Comparison of ENCODE assay signal across 18 cellular contexts in genomic region chr2:86592547-86593230, GRCh38. TPM values are rescaled to one million over a fixed set of nuclear protein-coding genes. Genes with fewer than 3 reads are reported as not detected.
A peak's percentile ranks its signal among the peaks of the same experiment; 100 is the strongest.
DNase-seq lines count a peak whose midpoint lies in the region; ATAC-seq and TF ChIP-seq lines count a peak whose summit lies in the region.
"Had no signal": no experiment of that assay in that cellular context is flagged by ENCODE, and none has a peak within 500 bp of the region (broad histone marks: within the 10 kb centered on the region; RNA-seq: fewer than 3 reads in every experiment).

No MANE protein-coding gene starts in this region.

- H4K20me1 ChIP-seq in mammary epithelial cell (ENCODE audit: insufficient read depth, low read length), result no peaks in the 10 kb centered on the region

- ATAC-seq in HG03442 (IDR thresholded peaks at IDR 0.05; ENCODE audit: unreplicated experiment), result no peak
- ATAC-seq: activated T-helper 17 cell treated with anti-CD3 and anti-CD28 coated beads, Interleukin-2, amount 50 U/mL, for 72 hours; left colon; stimulated activated naive CD8-positive, alpha-beta T cell treated with anti-CD3 and anti-CD28 coated beads, Interleukin-15, Interleukin-2, amounts not matched to agents 100 U/mL and 50 U/mL, for 24 hours had no signal

- CTCF ChIA-PET in mammary epithelial cell (lab: Charles Lee; ENCODE audit: low non-redundant PET), result no interaction called here

- DNase-seq in LHCN-M2 (ENCODE audit: low read depth) (peak; percentile 11), mammary epithelial cell (peak; percentile 6), left ventricle myocardium inferior (no peak), iPS-NIHi11 (ENCODE audit: low spot score) (no peak), DMS53 (lab: John Stamatoyannopoulos, UW) (no peak)
- DNase-seq: activated CD4-positive, CD25-positive, alpha-beta regulatory T cell treated with anti-CD3 and anti-CD28 coated beads, Interleukin-2, amount 50 U/mL, for 72 hours; activated naive CD8-positive, alpha-beta T cell treated with anti-CD3 and anti-CD28 coated beads, Interleukin-2, amount 10 ng/mL, durations not matched to agents 7 days and 5 days; EL; H9; KBM-7; NCI-H1092; NCI-H69; PC-9; stimulated activated naive CD8-positive, alpha-beta T cell treated with anti-CD3 and anti-CD28 coated beads, Interleukin-15, Interleukin-2, amounts not matched to agents 100 U/mL and 50 U/mL, for 24 hours had no signal

- 46% methylated on average over 3 of the region's 3 CpGs for WGBS in mammary epithelial cell (ENCODE audit: low coverage, missing lambda C conversion rate)

- H3K27me3 ChIP-seq in mammary epithelial cell (ENCODE audit: insufficient read depth, low read length) (no peaks in the 10 kb centered on the region), left ventricle myocardium inferior (ENCODE audit: low read depth) (no peaks in the 10 kb centered on the region), stomach smooth muscle (ENCODE audit: control insufficient read depth in 1 of 2, insufficient read depth in 2 of 2, low read length in 2 of 2) (no peaks in the 10 kb centered on the region)

- H3K27ac ChIP-seq in mammary epithelial cell (ENCODE audit: insufficient read depth, low read depth, low read length) (no peak overlapping the region), left ventricle myocardium inferior (replicated peaks) (peak overlapping the region; percentile 53), stomach smooth muscle (ENCODE audit: low read length) (peak overlapping the region; percentile 50)
- H3K27ac ChIP-seq: PC-9 had no signal

- intact Hi-C loops in mammary epithelial cell (cut with micrococcal nuclease), result no loop called here
- intact Hi-C loops in left ventricle myocardium inferior (cut with micrococcal nuclease), result no loop called here

- H3K4me2 ChIP-seq in mammary epithelial cell (ENCODE audit: insufficient read depth, low read depth, low read length), result no peak overlapping the region
- H3K4me2 ChIP-seq: PC-9 had no signal

- H3K4me1 ChIP-seq in mammary epithelial cell (ENCODE audit: insufficient read depth, low read length) (no peaks in the 10 kb centered on the region), left ventricle myocardium inferior (peaks cover 48% of the 10 kb centered on the region), stomach smooth muscle (ENCODE audit: control insufficient read depth, insufficient read depth, low read length) (no peaks in the 10 kb centered on the region)

- H3K4me3 ChIP-seq in mammary epithelial cell (replicated peaks in 1 of 3; ENCODE audit: insufficient read depth in 1 of 3, low read depth in 2 of 3, low read length in 3 of 3) (no peak overlapping the region), left ventricle myocardium inferior (no peak overlapping the region), stomach smooth muscle (ENCODE audit: low read length in 2 of 2) (no peak overlapping the region)
- H3K4me3 ChIP-seq: PC-9 had no signal

- in situ Hi-C loops in mammary epithelial cell (cut with MboI; ENCODE audit: low sequenced_read_pairs in 2 of 2), result no loop called here

- no peak overlapping the region for H3K9ac ChIP-seq in mammary epithelial cell (ENCODE audit: insufficient read depth, low read length)
- no peak overlapping the region for H3K9ac ChIP-seq in stomach smooth muscle (ENCODE audit: low read length in 2 of 2)

- BruUV-seq in mammary epithelial cell (replicated peaks; lab: Mats Ljungman, UMichigan), result no TSS peak

- H3K79me2 ChIP-seq in mammary epithelial cell (ENCODE audit: insufficient read depth, low read length), result no peaks in the 10 kb centered on the region

- dilution Hi-C loops in mammary epithelial cell (cut with HindIII; ENCODE audit: low sequenced_read_pairs), result no loop called here

- H2AFZ ChIP-seq in mammary epithelial cell (ENCODE audit: low read depth, low read length), result no peak overlapping the region
- H2AFZ ChIP-seq: PC-9 had no signal

- H3K9me3 ChIP-seq in mammary epithelial cell (replicated peaks; ENCODE audit: insufficient read depth, low read length) (no peaks in the 10 kb centered on the region), left ventricle myocardium inferior (replicated peaks) (no peaks in the 10 kb centered on the region), stomach smooth muscle (ENCODE audit: control insufficient read depth in 2 of 2, low read length in 2 of 2) (no peaks in the 10 kb centered on the region)

- TF ChIP-seq CTCF in mammary epithelial cell (conservative IDR thresholded peaks at IDR 0.05 in 1 of 2, IDR thresholded peaks at IDR 0.05 in 1 of 2; ENCODE audit: extremely low read depth in 1 of 2, insufficient read depth in 1 of 2, low read depth in 1 of 2, low read length in 2 of 2) (no peak), left ventricle myocardium inferior (IDR thresholded peaks at IDR 0.05; ENCODE audit: borderline replicate concordance) (no peak)

- H3K36me3 ChIP-seq in mammary epithelial cell (ENCODE audit: insufficient read depth, low read length), result no peaks in the 10 kb centered on the region
- no peaks in the 10 kb centered on the region for H3K36me3 ChIP-seq in left ventricle myocardium inferior
- no peaks in the 10 kb centered on the region for H3K36me3 ChIP-seq in stomach smooth muscle (ENCODE audit: control insufficient read depth in 2 of 2, insufficient read depth in 2 of 2, low read length in 2 of 2)

RNA-seq across cellular contexts. Expression of gene CHMP3, which starts 29.4 kb away (rescaled TPM):
- total RNA-seq in LHCN-M2 (2014; rRNA removed) (87.0 and 92.5 TPM in 2 replicates), mammary epithelial cell (100 to 1,000 TPM in 1 of 2 donors, 10 to 100 TPM in 1; 73.0 to 143 TPM), left ventricle myocardium inferior (149 TPM)
- 98.1 TPM for polyA plus RNA-seq in LHCN-M2 (2012)
- polyA plus RNA-seq in mammary epithelial cell, result 89.3 TPM
- 99.3 TPM for polyA minus RNA-seq in mammary epithelial cell

RNA-seq across cellular contexts. Expression of gene RNF103, which starts 31.0 kb away (rescaled TPM):
- total RNA-seq in LHCN-M2 (2014; rRNA removed), result 15.7 and 19.3 TPM in 2 replicates
- 7.3 TPM for polyA plus RNA-seq in LHCN-M2 (2012)
- total RNA-seq in mammary epithelial cell, result 10 to 100 TPM; 18.1 to 27.3 TPM
- polyA plus RNA-seq in mammary epithelial cell, result 7.6 TPM
- 10.3 TPM for polyA minus RNA-seq in mammary epithelial cell
- 40.1 TPM for total RNA-seq in left ventricle myocardium inferior

Comparison
In these comparisons a context has a peak if more than half of its experiments do, and no peak if none do; other contexts are left out.
1. DNase-seq: peak in LHCN-M2 (single experiment) and mammary epithelial cell (single experiment); none in left ventricle myocardium inferior (single experiment), iPS-NIHi11 (single experiment) and DMS53 (single experiment).